8 cellular contexts compared by ENCODE assay signal in genomic region chr16:5024632-5025031, GRCh38. TPM values are rescaled to one million over a fixed set of nuclear protein-coding genes. Genes with fewer than 3 reads are reported as not detected.
A peak's percentile ranks its signal among the peaks of the same experiment; 100 is the strongest.
DNase-seq lines count a peak whose midpoint lies in the region; ATAC-seq and TF ChIP-seq lines count a peak whose summit lies in the region.

No MANE protein-coding gene starts in this region.

- H3K27me3 ChIP-seq in H7 (ENCODE audit: control insufficient read depth, insufficient read depth, low read length): no peaks in the 10 kb centered on the region

- H3K4me1 Mint-ChIP-seq in CD14-positive monocyte: no peaks in the 10 kb centered on the region

- no peak overlapping the region for H3K4me3 Mint-ChIP-seq in CD14-positive monocyte

- H3K27ac Mint-ChIP-seq in CD14-positive monocyte: no peak overlapping the region

- intact Hi-C loops in CD14-positive monocyte (cut with micrococcal nuclease): no loop called here

- H3K36me3 Mint-ChIP-seq in CD14-positive monocyte: peaks cover 32 to 49% of the 10 kb centered on the region in 2 donors

- DNase-seq in H7 (peak; percentile 62), NCI-H2196 (lab: John Stamatoyannopoulos, UW; ENCODE audit: unreplicated experiment) (peak; percentile 87), caudate nucleus (lab: John Stamatoyannopoulos, UW) (peak in 2 of 61 donors; percentile 41 to 49), renal cortical epithelial cell (ENCODE audit: low read depth) (peak; percentile 58), CD14-positive monocyte (ENCODE audit: low spot score) (no peak), cerebellar nuclear complex (lab: John Stamatoyannopoulos, UW) (no peak)
- no peak for DNase-seq in stimulated activated CD4-positive, alpha-beta T cell treated with anti-CD3 and anti-CD28 coated beads, Interleukin-4, amount 100 ng/mL, for 1 hour

- H3K9me3 Mint-ChIP-seq in CD14-positive monocyte: no peaks in the 10 kb centered on the region

- no peaks in the 10 kb centered on the region for H3K36me3 ChIP-seq in H7 (replicated peaks; ENCODE audit: control insufficient read depth, insufficient read depth, low read length)

- peak overlapping the region; percentile 80 for H3K27ac ChIP-seq in caudate nucleus (ENCODE audit: low read depth, low read length)

- no peak for ATAC-seq in GM21576 (IDR thresholded peaks at IDR 0.05; ENCODE audit: unreplicated experiment)

- TF ChIP-seq CTCF in CD14-positive monocyte (IDR thresholded peaks at IDR 0.05): no peak

- H3K4me3 ChIP-seq in H7 (ENCODE audit: insufficient read depth, low read depth, low read length): no peak overlapping the region

- H3K27me3 Mint-ChIP-seq in CD14-positive monocyte (ENCODE audit: low read depth in 3 of 3): peaks cover 0 to 4% (median 3%) of the 10 kb centered on the region in 3 donors

RNA-seq across cellular contexts. Expression of gene NAGPA, which starts 9.1 kb away (rescaled TPM):
- total RNA-seq in H7 (2014; rRNA removed; shearing (Covaris generic)): 11.9 and 12.7 TPM in 2 replicates
- 12.5 and 20.2 TPM in 2 replicates for total RNA-seq in renal cortical epithelial cell
- polyA plus RNA-seq in CD14-positive monocyte: 10 to 100 TPM; 44.9 to 51.5 TPM

RNA-seq across cellular contexts. Expression of gene C16orf89, which starts 41.1 kb away (rescaled TPM):
- 3.4 and 4.1 TPM in 2 replicates for total RNA-seq in H7 (2014; rRNA removed; shearing (Covaris generic))
- 0.15 TPM in 1 of 2 replicates, not detected in the other for total RNA-seq in renal cortical epithelial cell
- polyA plus RNA-seq in CD14-positive monocyte: not detected

RNA-seq across cellular contexts. Expression of gene ALG1, which starts 47.0 kb away (rescaled TPM):
- 18.7 and 19.6 TPM in 2 replicates for total RNA-seq in H7 (2014; rRNA removed; shearing (Covaris generic))
- total RNA-seq in renal cortical epithelial cell: 20.8 and 27.8 TPM in 2 replicates
- polyA plus RNA-seq in CD14-positive monocyte: 10 to 100 TPM; 25.2 to 31.0 TPM

Comparison
In these comparisons a context has a peak if more than half of its experiments do, and no peak if none do; other contexts are left out.
1. DNase-seq: peak in H7 (single experiment), NCI-H2196 (single experiment) and renal cortical epithelial cell (single experiment); none in stimulated activated CD4-positive, alpha-beta T cell treated with anti-CD3 and anti-CD28 coated beads, Interleukin-4, amount 100 ng/mL, for 1 hour (single experiment), CD14-positive monocyte (single experiment) and cerebellar nuclear complex (0 of 2).